ENCODE assay signal across 7 cellular contexts in the genomic region with DNA sequence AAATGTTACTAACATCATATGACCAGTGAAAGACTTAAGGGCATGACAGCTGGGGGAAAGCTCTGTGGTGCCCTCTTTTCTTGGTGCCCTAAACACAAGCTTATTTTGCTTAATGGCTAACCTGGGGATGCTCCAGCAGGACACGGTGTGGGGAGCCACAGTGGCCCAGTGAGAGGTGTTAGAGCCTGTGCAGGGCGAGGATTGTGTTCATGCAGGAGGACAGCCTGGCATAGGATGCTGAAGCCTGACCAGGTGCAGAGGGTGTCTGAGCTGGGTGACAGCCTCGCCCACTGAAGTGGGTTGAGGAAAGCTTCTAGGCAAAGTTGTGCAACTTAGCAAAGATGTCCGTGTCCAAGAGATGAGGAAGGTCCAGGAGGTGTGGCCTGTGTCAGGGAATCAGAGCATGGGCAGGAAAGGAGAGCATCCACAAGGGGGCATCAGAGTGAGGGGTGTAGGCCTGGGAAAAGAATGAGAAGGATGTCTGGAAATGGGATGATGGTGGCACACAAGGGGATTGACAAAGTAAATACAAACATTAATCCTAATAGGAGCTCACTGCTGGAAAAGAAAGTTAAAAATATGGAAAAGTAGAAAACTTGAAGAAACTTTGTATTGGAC. TPM values are rescaled to one million over a fixed set of nuclear protein-coding genes. Genes with fewer than 3 reads are reported as not detected.
DNase-seq lines count a peak whose midpoint lies in the region; ATAC-seq and TF ChIP-seq lines count a peak whose summit lies in the region.

No MANE protein-coding gene starts in this region.

- H3K27ac ChIP-seq in upper lobe of right lung: no peak overlapping the region

- peak; percentile 95 for ATAC-seq in upper lobe of right lung
- no peak for ATAC-seq in HG02571 (IDR thresholded peaks at IDR 0.05; ENCODE audit: unreplicated experiment)

- no peaks in the 10 kb centered on the region for H3K4me1 ChIP-seq in upper lobe of right lung

- in situ Hi-C loops in G401 (cut with HindIII; ENCODE audit: low sequenced_read_pairs): no loop called here

- no peaks in the 10 kb centered on the region for H3K9me3 ChIP-seq in upper lobe of right lung

- intact Hi-C loops in upper lobe of right lung (cut with DNase I): no loop called here

- H3K27me3 ChIP-seq in upper lobe of right lung: no peaks in the 10 kb centered on the region

- no peak overlapping the region for H3K4me3 ChIP-seq in upper lobe of right lung

- TF ChIP-seq CTCF in upper lobe of right lung (IDR thresholded peaks at IDR 0.05): peak; percentile 46

- peak; percentile 18 for DNase-seq in G401 (ENCODE audit: low spot score)
- peak in 52 of 76 experiments; percentile 4 to 74 (median 34) for DNase-seq in HUDEP-2 (lab: John Stamatoyannopoulos, UW; ENCODE audit: unreplicated experiment in 76 of 76)
- DNase-seq in T-helper 1 cell: peak in 4 of 5 donors; percentile 19 to 33 (median 23)
- peak; percentile 28 for DNase-seq in central memory CD4-positive, alpha-beta T cell
- DNase-seq in midbrain (lab: John Stamatoyannopoulos, UW): peak; percentile 2
- DNase-seq in upper lobe of right lung: no peak

- no peaks in the 10 kb centered on the region for H3K36me3 ChIP-seq in upper lobe of right lung

RNA-seq across cellular contexts. Expression of gene SLC17A4, which starts 33.9 kb away (rescaled TPM):
- not detected in 2 replicates for total RNA-seq in G401 (2014; rRNA removed; shearing (Covaris generic))
- not detected for total RNA-seq in upper lobe of right lung

RNA-seq across cellular contexts. Expression of gene SLC17A1, which starts 43.4 kb away (rescaled TPM):
- total RNA-seq in G401 (2014; rRNA removed; shearing (Covaris generic)): not detected in 2 replicates
- total RNA-seq in upper lobe of right lung: not detected
